Comparison of ENCODE assay signal across 1 cellular context in genomic region chrY:13168252-13168651, GRCh38.
TF ChIP-seq lines count a peak whose summit lies in the region.

No MANE protein-coding gene starts in this region.

TF ChIP-seq in HCT116, 20 proteins besides CTCF, POLR2A, EP300 and RAD21 (continued from another document):
- no peak for TF ChIP-seq MAX (IDR thresholded peaks at IDR 0.05)
- TF ChIP-seq REST (IDR thresholded peaks at IDR 0.05; ENCODE audit: low read depth) = no peak
